Comparison of ENCODE assay signal across 28 cellular contexts in the genomic region with DNA sequence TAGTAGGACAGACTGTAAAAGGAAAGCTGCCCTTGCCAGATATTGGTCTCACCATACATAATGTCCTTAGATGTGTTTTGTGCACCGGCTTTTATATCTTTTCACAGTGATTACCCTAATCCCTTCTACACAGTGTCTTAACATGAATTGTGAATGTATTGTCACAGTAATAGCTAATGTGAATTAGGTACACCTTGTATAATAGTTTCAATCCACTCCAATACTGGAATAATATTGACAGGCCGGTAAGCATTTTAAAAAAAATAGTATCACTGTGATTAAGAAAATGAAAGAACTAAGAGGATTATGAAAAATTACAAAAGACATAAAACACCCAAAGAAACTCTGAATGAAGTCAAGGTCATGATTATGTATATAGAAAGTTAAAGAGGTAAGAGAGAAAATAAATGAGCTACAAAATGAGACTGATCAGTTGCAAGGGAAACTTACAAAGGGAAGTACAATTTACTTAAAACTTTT.
"Had no signal": no experiment of that assay in that cellular context is flagged by ENCODE, and none has a peak within 500 bp of the region (broad histone marks: within the 10 kb centered on the region; RNA-seq: fewer than 3 reads in every experiment).

No MANE protein-coding gene starts in this region.

- H3K4me2 ChIP-seq: hepatocyte had no signal

- DNase-seq: colonic mucosa; cortex of kidney; dermis blood vessel endothelial cell; dorsolateral prefrontal cortex; effector CD4-positive, alpha-beta T cell; effector CD8-positive, alpha-beta T cell; effector memory CD4-positive, alpha-beta T cell; effector memory CD8-positive, alpha-beta T cell; endodermal cell; erythroblast; esophagus squamous epithelium; foreskin fibroblast; foreskin keratinocyte; foreskin melanocyte; gastrocnemius medialis; glutamatergic neuron; head of caudate nucleus; heart left ventricle; heart right ventricle had no signal

- FAIRE-seq: endometrium, endothelial cell of umbilical vein, frontal cortex had no signal

- H3K36me3 ChIP-seq: colonic mucosa, gastrocnemius medialis had no signal

- H3K9me3 ChIP-seq: colonic mucosa, esophagus muscularis mucosa, esophagus squamous epithelium, gastrocnemius medialis, gastroesophageal sphincter, heart left ventricle, heart right ventricle had no signal

- H3K27me3 ChIP-seq: colonic mucosa, dorsolateral prefrontal cortex, esophagus muscularis mucosa, esophagus squamous epithelium, foreskin keratinocyte, gastrocnemius medialis, gastroesophageal sphincter, heart left ventricle, heart right ventricle, hepatocyte had no signal

- H3K27ac ChIP-seq: colonic mucosa, coronary artery, dorsolateral prefrontal cortex, epithelial cell of prostate, esophagus muscularis mucosa, esophagus squamous epithelium, foreskin keratinocyte, gastrocnemius medialis, gastroesophageal sphincter, heart left ventricle, heart right ventricle, hepatocyte had no signal

- H3K4me3 ChIP-seq: colonic mucosa, coronary artery, dorsolateral prefrontal cortex, esophagus muscularis mucosa, esophagus squamous epithelium, gastrocnemius medialis, gastroesophageal sphincter, heart left ventricle, heart right ventricle, hepatocyte had no signal

- H3K79me2 ChIP-seq: hepatocyte had no signal

- H3K4me1 ChIP-seq: colonic mucosa, esophagus muscularis mucosa, esophagus squamous epithelium, foreskin keratinocyte, gastrocnemius medialis, gastroesophageal sphincter, heart left ventricle had no signal

- H2AFZ ChIP-seq: hepatocyte had no signal

- ATAC-seq: effector memory CD8-positive, alpha-beta T cell; esophagus mucosa; foreskin keratinocyte; gastrocnemius medialis; gastroesophageal sphincter; heart left ventricle; heart right ventricle had no signal
